13 cellular contexts compared by ENCODE assay signal in the genomic region with DNA sequence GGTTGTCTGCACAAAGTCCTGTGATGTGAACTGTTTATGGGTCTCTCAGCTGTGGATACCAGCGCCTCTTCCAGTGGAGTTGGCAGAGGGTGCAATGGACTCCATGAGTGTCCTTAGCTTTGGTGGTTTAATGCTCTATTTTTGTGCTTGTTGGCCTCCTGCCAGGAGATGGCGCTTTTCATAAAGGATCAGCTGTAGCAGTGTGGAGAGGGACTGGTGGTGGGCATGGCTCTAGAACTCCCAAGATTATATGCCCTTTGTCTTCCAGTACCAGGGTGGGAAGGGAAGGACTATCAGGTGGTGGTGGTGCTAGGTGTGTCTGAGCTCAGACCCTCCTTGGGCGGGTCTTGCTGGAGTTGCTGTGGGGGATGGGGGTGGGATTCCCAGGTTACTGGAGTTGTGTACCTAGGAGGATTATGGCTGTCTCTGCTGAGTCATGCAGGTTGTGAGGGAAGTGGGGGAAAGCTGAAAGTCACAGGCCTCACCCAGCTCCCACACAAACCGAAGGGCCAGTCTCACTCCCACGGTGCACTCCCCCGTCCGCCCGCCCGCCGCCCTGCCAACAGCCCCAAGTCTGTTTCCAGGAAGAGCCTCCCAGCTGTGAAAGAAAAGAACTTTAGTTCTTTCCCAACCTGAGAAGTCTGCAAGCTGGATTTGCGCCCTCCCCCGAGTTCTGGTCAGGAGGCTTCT.
A peak's percentile ranks its signal among the peaks of the same experiment; 100 is the strongest.
DNase-seq lines count a peak whose midpoint lies in the region; ATAC-seq, FAIRE-seq and TF ChIP-seq lines count a peak whose summit lies in the region.
"Had no signal": no experiment of that assay in that cellular context is flagged by ENCODE, and none has a peak within 500 bp of the region (broad histone marks: within the 10 kb centered on the region; RNA-seq: fewer than 3 reads in every experiment).

No MANE protein-coding gene starts in this region.

- no peaks in the 10 kb centered on the region for H3K27me3 ChIP-seq in HepG2 (ENCODE audit: control insufficient read depth in 1 of 2, insufficient read depth in 2 of 2, low read length in 2 of 2)
- H3K27me3 ChIP-seq in right lobe of liver = no peaks in the 10 kb centered on the region
- no peaks in the 10 kb centered on the region for H3K27me3 ChIP-seq in MM.1S (replicated peaks; ENCODE audit: insufficient read depth, low read length)
- no peaks in the 10 kb centered on the region for H3K27me3 ChIP-seq in testis
- no peaks in the 10 kb centered on the region for H3K27me3 ChIP-seq in pancreas

- H3K9me2 ChIP-seq in MM.1S (replicated peaks; ENCODE audit: insufficient read depth, low read length) = no peaks in the 10 kb centered on the region

- no peak for TF ChIP-seq EP300 in HepG2 (IDR thresholded peaks at IDR 0.05; ENCODE audit: low read depth in 2 of 2, low read length in 2 of 2)
- TF ChIP-seq EP300 in HepG2 (CRISPR knock-in tag; IDR thresholded peaks at IDR 0.05; ENCODE audit: borderline replicate concordance) = no peak

- H2AFZ ChIP-seq in HepG2 (ENCODE audit: low read length) = no peak overlapping the region
- no peak overlapping the region for H2AFZ ChIP-seq in MM.1S (ENCODE audit: low read length)

- peaks cover 5% of the 10 kb centered on the region for H3K27me3 Mint-ChIP-seq in WTC11 (ENCODE audit: low read depth)
- peaks cover 42% of the 10 kb centered on the region for H3K27me3 Mint-ChIP-seq in chondrocyte (ENCODE audit: low read depth)

- H3K4me1 ChIP-seq in HepG2 (ENCODE audit: insufficient read depth, low read length) = no peaks in the 10 kb centered on the region
- H3K4me1 ChIP-seq in right lobe of liver = no peaks in the 10 kb centered on the region
- H3K4me1 ChIP-seq in MM.1S (ENCODE audit: low read length) = no peaks in the 10 kb centered on the region
- H3K4me1 ChIP-seq in testis = peaks cover 7% of the 10 kb centered on the region
- no peaks in the 10 kb centered on the region for H3K4me1 ChIP-seq in pancreas

- POLR2A ChIA-PET in HepG2 (lab: Yijun Ruan, JAX) = no interaction called here
- POLR2A ChIA-PET in WTC11 (lab: Charles Lee) = no interaction called here

- peaks cover 9% of the 10 kb centered on the region for H3K36me3 Mint-ChIP-seq in WTC11
- H3K36me3 Mint-ChIP-seq in chondrocyte (ENCODE audit: low read depth) = no peaks in the 10 kb centered on the region

- peaks cover 10% of the 10 kb centered on the region for H3K9me3 Mint-ChIP-seq in WTC11
- peaks cover 7% of the 10 kb centered on the region for H3K9me3 Mint-ChIP-seq in chondrocyte (ENCODE audit: low read depth)
- H3K9me3 Mint-ChIP-seq: HFFc6 had no signal

- H3K4me3 ChIP-seq in HepG2 (replicated peaks in 1 of 3; ENCODE audit: insufficient read depth in 1 of 3, low read depth in 2 of 3, low read length in 3 of 3) = no peak overlapping the region
- H3K4me3 ChIP-seq in right lobe of liver = no peak overlapping the region
- no peak overlapping the region for H3K4me3 ChIP-seq in MM.1S (ENCODE audit: low read length)
- no peak overlapping the region for H3K4me3 ChIP-seq in testis
- no peak overlapping the region for H3K4me3 ChIP-seq in pancreas

- no peak for TF ChIP-seq POLR2A in HepG2 (IDR thresholded peaks at IDR 0.05; ENCODE audit: insufficient read depth in 1 of 2, low read depth in 2 of 2, low read length in 2 of 2)
- TF ChIP-seq POLR2A in right lobe of liver (IDR thresholded peaks at IDR 0.05) = no peak
- no peak for TF ChIP-seq POLR2A in testis (IDR thresholded peaks at IDR 0.05)

- no peak overlapping the region for H3K27ac Mint-ChIP-seq in WTC11
- H3K27ac Mint-ChIP-seq in chondrocyte (ENCODE audit: unreplicated experiment) = no peak overlapping the region
- H3K27ac Mint-ChIP-seq: HFFc6 had no signal

- DNase-seq in HepG2 (ENCODE audit: low spot score) (peak; percentile 19), right lobe of liver (no peak), MM.1S (no peak), WTC11 (ENCODE audit: low spot score) (peak; percentile 65), testis (peak; percentile 84), pancreas (no peak), chondrocyte (ENCODE audit: low spot score) (no peak)
- DNase-seq: cortex of kidney, HFFc6, NCI-H510A, substantia nigra had no signal

- H3K4me2 ChIP-seq in HepG2 (ENCODE audit: low read depth, low read length) (no peak overlapping the region), MM.1S (ENCODE audit: low read depth, low read length) (no peak overlapping the region)

- no peak for TF ChIP-seq RAD21 in HepG2 (CRISPR knock-in tag; IDR thresholded peaks at IDR 0.05)

- H3K36me3 ChIP-seq in HepG2 (replicated peaks in 1 of 2; ENCODE audit: control insufficient read depth in 1 of 2, insufficient read depth in 2 of 2, low read length in 2 of 2) (no peaks in the 10 kb centered on the region), right lobe of liver (no peaks in the 10 kb centered on the region), MM.1S (replicated peaks; ENCODE audit: insufficient read depth, low read length) (no peaks in the 10 kb centered on the region), testis (ENCODE audit: low read depth, missing control alignments) (no peaks in the 10 kb centered on the region), pancreas (no peaks in the 10 kb centered on the region)

- no TSS peak for BruUV-seq in HepG2 (replicated peaks; lab: Mats Ljungman, UMichigan)

- FAIRE-seq in HepG2 (lab: Jason Lieb, UNC) (no peak), pancreas (lab: Jason Lieb, UNC) (no peak)

- H3K9me3 ChIP-seq in HepG2 (ENCODE audit: low read length) = no peaks in the 10 kb centered on the region
- no peaks in the 10 kb centered on the region for H3K9me3 ChIP-seq in right lobe of liver
- no peaks in the 10 kb centered on the region for H3K9me3 ChIP-seq in MM.1S (replicated peaks; ENCODE audit: insufficient read depth, low read length)
- H3K9me3 ChIP-seq in testis = no peaks in the 10 kb centered on the region
- no peaks in the 10 kb centered on the region for H3K9me3 ChIP-seq in pancreas

- H4K20me1 ChIP-seq in HepG2 (ENCODE audit: insufficient read depth, low read length) = no peaks in the 10 kb centered on the region
- no peaks in the 10 kb centered on the region for H4K20me1 ChIP-seq in MM.1S (ENCODE audit: insufficient read depth, low read length)

- H3K4me3 Mint-ChIP-seq in WTC11 (no peak overlapping the region), chondrocyte (ENCODE audit: unreplicated experiment) (no peak overlapping the region)
- H3K4me3 Mint-ChIP-seq: HFFc6 had no signal

- no peaks in the 10 kb centered on the region for H3K79me2 ChIP-seq in HepG2 (ENCODE audit: insufficient read depth, low read length)
- H3K79me2 ChIP-seq in MM.1S (ENCODE audit: low read length) = no peaks in the 10 kb centered on the region

- ATAC-seq in HepG2 (no peak), right lobe of liver (no peak), WTC11 (peak; percentile 39), GM19023 (IDR thresholded peaks at IDR 0.05; ENCODE audit: unreplicated experiment) (no peak), pancreas (no peak)

- H3K27ac ChIP-seq in HepG2 (ENCODE audit: extremely low read length, insufficient read depth, low read length) (no peak overlapping the region), right lobe of liver (no peak overlapping the region), MM.1S (ENCODE audit: low read length) (no peak overlapping the region), testis (peak overlapping the region; percentile 15 to 59), pancreas (no peak overlapping the region)
- H3K27ac ChIP-seq: VCaP had no signal

- 72% methylated on average over 12 of the region's 12 CpGs for WGBS in HepG2 (ENCODE audit: low lambda C conversion rate)
- 72% methylated on average over 4 of the region's 12 CpGs for WGBS in right lobe of liver (ENCODE audit: insufficient coverage, low coverage, low lambda C conversion rate, missing lambda C conversion rate)
- 30 to 55% methylated on average over 12 of the region's 12 CpGs for WGBS in testis, 2 donors
- WGBS in pancreas, 2 donors = 85 to 88% methylated on average over 12 of the region's 12 CpGs

- no peaks in the 10 kb centered on the region for H3F3A ChIP-seq in MM.1S (ENCODE audit: insufficient read depth, low read length)

- TF ChIP-seq CTCF in HepG2 (CRISPR knock-in tag; IDR thresholded peaks at IDR 0.05) (peak; percentile 42), right lobe of liver (IDR thresholded peaks at IDR 0.05) (no peak), MM.1S (IDR thresholded peaks at IDR 0.05; ENCODE audit: low read length) (peak; percentile 32), WTC11 (IDR thresholded peaks at IDR 0.05) (no peak), testis (IDR thresholded peaks at IDR 0.05) (no peak), pancreas (IDR thresholded peaks at IDR 0.05) (no peak), chondrocyte (IDR thresholded peaks at IDR 0.05) (no peak)

- H3K4me1 Mint-ChIP-seq in WTC11 (peaks cover 27% of the 10 kb centered on the region), chondrocyte (ENCODE audit: low read depth) (no peaks in the 10 kb centered on the region)

- intact Hi-C loops in HepG2 (cut with micrococcal nuclease; ENCODE audit: unreplicated experiment) (no loop called here), right lobe of liver (cut with DNase I) (no loop called here), testis (cut with DNase I; ENCODE audit: low total_unique reads) (no loop called here), pancreas (cut with DNase I) (no loop called here)

- in situ Hi-C loops in HepG2 (cut with HindIII; ENCODE audit: extremely low pct_ligation_motif_present, low pct_unique_long_range_greater_than_20kb) = no loop called here

- H3K9ac ChIP-seq in HepG2 (ENCODE audit: insufficient read depth, low read depth, low read length) = no peak overlapping the region
- H3K9ac ChIP-seq in MM.1S (ENCODE audit: low read length) = no peak overlapping the region

- CTCF ChIA-PET in HepG2 (lab: Yijun Ruan, JAX; ENCODE audit: low intra/inter-chr PET ratio, low total read pairs) (no interaction called here), WTC11 (lab: Charles Lee) (interaction anchor here (0.7 to 3.1 kb wide), 28 partner anchors 10 to 661 kb away, joined by 3 to 21 read pairs (median 3); a partner anchor contains a TSS)

TF ChIP-seq in HepG2, 621 proteins besides CTCF, POLR2A, EP300 and RAD21 (continues in another document):
- TF ChIP-seq HNRNPH1 (optimal IDR thresholded peaks at IDR 0.05; ENCODE audit: low read depth, low read length) = no peak

TF ChIP-seq in WTC11, 78 proteins besides CTCF, POLR2A, EP300 and RAD21 (continues in another document):
- no peak for TF ChIP-seq MXD4 (CRISPR knock-in tag; IDR thresholded peaks at IDR 0.05; ENCODE audit: borderline replicate concordance)
- no peak for TF ChIP-seq GTF2I (CRISPR knock-in tag; conservative IDR thresholded peaks at IDR 0.05)
- no peak for TF ChIP-seq ELF4 (CRISPR knock-in tag; IDR thresholded peaks at IDR 0.05; ENCODE audit: low read depth)
- TF ChIP-seq ZNF671 (CRISPR knock-in tag; IDR thresholded peaks at IDR 0.05) = no peak
- no peak for TF ChIP-seq ZNF423 (CRISPR knock-in tag; IDR thresholded peaks at IDR 0.05)

Comparison
In these comparisons a context has a peak if more than half of its experiments do, and no peak if none do; other contexts are left out.
1. DNase-seq: peak in HepG2 (single experiment), WTC11 (single experiment) and testis (single experiment); none in right lobe of liver (0 of 3), MM.1S (single experiment), pancreas (0 of 6) and chondrocyte (single experiment).
2. CTCF ChIP-seq: peak in HepG2 (single experiment) and MM.1S (single experiment); none in right lobe of liver (0 of 4), WTC11 (single experiment), testis (0 of 3), pancreas (0 of 4) and chondrocyte (single experiment).
3. H3K27ac ChIP-seq: peak in testis (2 of 2); none in HepG2 (single experiment), right lobe of liver (0 of 3), MM.1S (single experiment) and pancreas (0 of 4).